In genomic region chr1:165807613-165808012, GRCh38 we compare ENCODE assay signal across 19 cellular contexts. TPM values are rescaled to one million over a fixed set of nuclear protein-coding genes. Genes with fewer than 3 reads are reported as not detected.
DNase-seq lines count a peak whose midpoint lies in the region; ATAC-seq and TF ChIP-seq lines count a peak whose summit lies in the region.
"Had no signal": no experiment of that assay in that cellular context is flagged by ENCODE, and none has a peak within 500 bp of the region (broad histone marks: within the 10 kb centered on the region; RNA-seq: fewer than 3 reads in every experiment).

No MANE protein-coding gene starts in this region.

- TF ChIP-seq CTCF in AG10803 (conservative IDR thresholded peaks at IDR 0.05; ENCODE audit: low read length) (no peak), HCT116 (IDR thresholded peaks at IDR 0.05 in 2 of 3, conservative IDR thresholded peaks at IDR 0.05 in 1 of 3; ENCODE audit: borderline replicate concordance in 1 of 3, insufficient read depth in 1 of 3, low read depth in 2 of 3, low read length in 2 of 3) (no peak), cardiac fibroblast (IDR thresholded peaks at IDR 0.05; ENCODE audit: low read depth, low read length) (no peak), fibroblast of the aortic adventitia (IDR thresholded peaks at IDR 0.05; ENCODE audit: insufficient read depth, low read length) (no peak), nephron progenitor cell (IDR thresholded peaks at IDR 0.05) (no peak)

- TF ChIP-seq RAD21 in HCT116 (IDR thresholded peaks at IDR 0.05; ENCODE audit: low read depth) = no peak

- H3K9me2 ChIP-seq in HCT116 (ENCODE audit: insufficient read depth) = no peaks in the 10 kb centered on the region

- no peaks in the 10 kb centered on the region for H3K79me2 ChIP-seq in HCT116 (ENCODE audit: insufficient read depth, low read length)

- no peaks in the 10 kb centered on the region for H3K36me3 Mint-ChIP-seq in nephron progenitor cell (ENCODE audit: low read depth)
- H3K36me3 Mint-ChIP-seq: CD14-positive monocyte; CD8-positive, alpha-beta T cell; IgD-negative memory B cell had no signal

- POLR2A ChIA-PET in HCT116 (lab: Charles Lee) = no interaction called here

- no peak for TF ChIP-seq POLR2A in HCT116 (IDR thresholded peaks at IDR 0.05; ENCODE audit: borderline replicate concordance, extremely low read depth, insufficient read depth, insufficient read length)

- H2AFZ ChIP-seq in HCT116 (ENCODE audit: low read depth, low read length, poor library complexity, severe bottlenecking) = peak overlapping the region; percentile 45
- H2AFZ ChIP-seq: GM23338 had no signal

- no TSS peak for BruUV-seq in HCT116 (replicated peaks; lab: Mats Ljungman, UMichigan)

- no peak overlapping the region for H3K9ac ChIP-seq in HCT116 (ENCODE audit: low read length)

- RAD21 ChIA-PET in HCT116 (lab: Charles Lee; ENCODE audit: low non-redundant PET in 1 of 2, low total read pairs in 2 of 2, uncharacterized antibody in 2 of 2, unreplicated experiment in 2 of 2) = no interaction called here

- H3K27ac ChIP-seq in HCT116 (ENCODE audit: low read depth, low read length) = no peak overlapping the region
- H3K27ac ChIP-seq: A549 had no signal

- H3K4me3 ChIP-seq in AG10803 (ENCODE audit: low read length) (no peak overlapping the region), HCT116 (replicated peaks in 1 of 2; ENCODE audit: low read depth in 1 of 2, low read length in 2 of 2) (no peak overlapping the region), cardiac fibroblast (replicated peaks in 1 of 2; ENCODE audit: low read depth in 2 of 2, low read length in 2 of 2) (no peak overlapping the region), fibroblast of the aortic adventitia (ENCODE audit: low read depth, low read length) (no peak overlapping the region)
- H3K4me3 ChIP-seq: A549, GM23338 had no signal

- no peaks in the 10 kb centered on the region for H3K4me1 Mint-ChIP-seq in nephron progenitor cell
- H3K4me1 Mint-ChIP-seq: CD14-positive monocyte, GM23338, IgD-negative memory B cell had no signal

- H3K36me3 ChIP-seq in HCT116 (ENCODE audit: control insufficient read depth in 1 of 2, insufficient read depth in 2 of 2, low read length in 2 of 2) = no peaks in the 10 kb centered on the region

- H3K9me3 ChIP-seq in HCT116 (ENCODE audit: control insufficient read depth in 1 of 2, insufficient read depth in 1 of 2, low read depth in 1 of 2, low read length in 2 of 2) = no peaks in the 10 kb centered on the region
- H3K9me3 ChIP-seq: A549 had no signal

- ATAC-seq in HCT116 (no peak), HG03439 (IDR thresholded peaks at IDR 0.05; ENCODE audit: unreplicated experiment) (no peak)
- ATAC-seq: A549; CD8-positive, alpha-beta T cell; GM23338 had no signal

- H3K27ac Mint-ChIP-seq in nephron progenitor cell = no peak overlapping the region
- H3K27ac Mint-ChIP-seq: CD14-positive monocyte; CD8-positive, alpha-beta T cell; GM23338; IgD-negative memory B cell had no signal

- peaks cover 3% of the 10 kb centered on the region for H3K27me3 Mint-ChIP-seq in nephron progenitor cell (ENCODE audit: low read depth, poor library complexity)

- DNase-seq in AG10803 (ENCODE audit: low read depth) (peak; percentile 10), HCT116 (ENCODE audit: low read depth, low spot score) (no peak), cardiac fibroblast (ENCODE audit: low read depth in 2 of 2) (peak; percentile 56 to 78), fibroblast of the aortic adventitia (ENCODE audit: low read depth) (peak; percentile 88), inferior parietal cortex (ENCODE audit: extremely low spot score) (no peak), nephron progenitor cell (no peak)
- no peak for DNase-seq in activated naive CD4-positive, alpha-beta T cell (lab: John Stamatoyannopoulos, UW)
- DNase-seq: CD8-positive, alpha-beta T cell; COR-L47; DMS153; DMS79 treated with DMSO at 0.1 percent for 48 hours; EL; GDM1; H7 had no signal

- H4K20me1 ChIP-seq in HCT116 (ENCODE audit: insufficient read depth) = no peaks in the 10 kb centered on the region

- CTCF ChIA-PET in HCT116 (lab: Charles Lee) = no interaction called here

- H3K27me3 ChIP-seq in HCT116 (ENCODE audit: insufficient read depth, low read length) = no peaks in the 10 kb centered on the region

- no peak overlapping the region for H3K4me2 ChIP-seq in HCT116 (ENCODE audit: low read length)
- H3K4me2 ChIP-seq: A549, GM23338 had no signal

- H3K4me3 Mint-ChIP-seq in nephron progenitor cell = no peak overlapping the region
- H3K4me3 Mint-ChIP-seq: CD14-positive monocyte; CD8-positive, alpha-beta T cell; GM23338; IgD-negative memory B cell had no signal

- no peaks in the 10 kb centered on the region for H3K4me1 ChIP-seq in HCT116 (ENCODE audit: control insufficient read depth in 1 of 2, insufficient read depth in 2 of 2, low read length in 2 of 2)
- H3K4me1 ChIP-seq: A549 had no signal

- H3K9me3 Mint-ChIP-seq in nephron progenitor cell = peaks cover 13% of the 10 kb centered on the region
- H3K9me3 Mint-ChIP-seq: CD8-positive, alpha-beta T cell had no signal

- intact Hi-C loops in HCT116 (cut with micrococcal nuclease) = no loop called here

TF ChIP-seq in HCT116, 20 proteins besides CTCF, POLR2A, EP300 and RAD21:
- TF ChIP-seq EGR1 (IDR thresholded peaks at IDR 0.05; ENCODE audit: low read depth) = no peak
- TF ChIP-seq ATF3 (IDR thresholded peaks at IDR 0.05) = no peak

RNA-seq across cellular contexts. Expression of gene UCK2, which starts 19.8 kb away (rescaled TPM):
- total RNA-seq in HCT116 (2021; ENCODE audit: unreplicated experiment) = 88.4 TPM
- 68.7 and 69.1 TPM in 2 replicates for polyA plus RNA-seq in HCT116 (2012)
- 24.0 and 61.7 TPM in 2 replicates for total RNA-seq in fibroblast of the aortic adventitia (ENCODE audit: low replicate concordance)

RNA-seq across cellular contexts. Expression of gene TMCO1, which starts 38.9 kb away (rescaled TPM):
- 61.2 TPM for total RNA-seq in HCT116 (2021; ENCODE audit: unreplicated experiment)
- polyA plus RNA-seq in HCT116 (2012) = 89.0 and 100 TPM in 2 replicates
- 102 and 112 TPM in 2 replicates for total RNA-seq in fibroblast of the aortic adventitia (ENCODE audit: low replicate concordance)

Comparison
In these comparisons a context has a peak if more than half of its experiments do, and no peak if none do; other contexts are left out.
1. DNase-seq: peak in AG10803 (single experiment), cardiac fibroblast (2 of 2) and fibroblast of the aortic adventitia (single experiment); none in HCT116 (single experiment), activated naive CD4-positive, alpha-beta T cell (0 of 4), inferior parietal cortex (single experiment) and nephron progenitor cell (single experiment).